Comparison of ENCODE assay signal across 25 cellular contexts in the genomic region with DNA sequence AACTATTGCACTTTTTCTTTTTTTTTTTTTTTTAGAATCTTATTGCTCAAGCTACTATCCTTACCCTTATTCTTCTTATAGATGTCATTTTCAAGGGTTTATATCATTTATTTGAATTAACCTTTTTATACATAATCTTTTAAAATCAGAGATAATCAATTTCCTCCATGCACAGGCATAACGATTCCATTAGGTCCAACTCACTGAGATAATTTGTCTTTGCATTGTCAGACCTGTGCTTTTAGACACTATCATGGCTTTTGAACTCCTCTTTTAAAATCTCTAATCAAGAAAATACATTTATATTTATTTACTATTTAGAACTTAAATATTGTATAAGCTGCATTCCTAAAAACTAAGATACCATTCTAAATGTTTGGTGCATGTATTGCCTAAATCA.
"Had no signal": no experiment of that assay in that cellular context is flagged by ENCODE, and none has a peak within 500 bp of the region (broad histone marks: within the 10 kb centered on the region; RNA-seq: fewer than 3 reads in every experiment).

No MANE protein-coding gene starts in this region.

- H3K9me3 ChIP-seq: stomach, suprapubic skin, thoracic aorta, thyroid gland, tibial artery, tibial nerve, transverse colon, upper lobe of left lung, upper lobe of right lung, uterus, vagina had no signal

- ATAC-seq: stimulated activated effector memory CD8-positive, alpha-beta T cell treated with anti-CD3 and anti-CD28 coated beads, Interleukin-12 subunit alpha, Interleukin-12 subunit beta, amount 100 ng/mL, for 72 hours; stimulated activated memory B cell treated with anti-CD40 and anti-IgM and Interleukin-4, amounts not matched to agents 10 μg/mL and 1 μg/mL and 100 μg/mL, for 72 hours; stimulated activated naive B cell treated with anti-CD40 and anti-IgM and Interleukin-4, amounts not matched to agents 10 μg/mL and 1 μg/mL and 100 μg/mL, for 72 hours; stimulated activated naive CD8-positive, alpha-beta T cell treated with anti-CD3 and anti-CD28 coated beads, Interleukin-15, amount 100 ng/mL, for 72 hours; stimulated activated naive CD8-positive, alpha-beta T cell treated with anti-CD3 and anti-CD28 coated beads, Interleukin-15, Interleukin-2, amounts not matched to agents 100 U/mL and 50 U/mL, for 24 hours; upper lobe of right lung had no signal

- H3K27me3 ChIP-seq: stomach, suprapubic skin, thyroid gland, tibial artery, tibial nerve, transverse colon, upper lobe of left lung, upper lobe of right lung, uterus, vagina had no signal

- H3K4me3 ChIP-seq: stomach, suprapubic skin, thoracic aorta, thyroid gland, tibial artery, tibial nerve, transverse colon, upper lobe of left lung, upper lobe of right lung, uterus, vagina had no signal

- H3K36me3 ChIP-seq: stomach, suprapubic skin, thoracic aorta, thyroid gland, tibial artery, tibial nerve, transverse colon, upper lobe of left lung, upper lobe of right lung, uterus, vagina had no signal

- DNase-seq: stimulated activated CD4-positive, alpha-beta T cell treated with anti-CD3 and anti-CD28 coated beads, Interleukin-2, amount 100 ng/mL, for 48 hours; stimulated activated CD4-positive, alpha-beta T cell treated with anti-CD3 and anti-CD28 coated beads, Interleukin-4, amount 100 ng/mL, for 1 hour; stimulated activated CD4-positive, alpha-beta T cell treated with anti-CD3 and anti-CD28 coated beads, Interleukin-4, amount 100 ng/mL, for 24 hours; stimulated activated CD4-positive, alpha-beta T cell treated with anti-CD3 and anti-CD28 coated beads, Interleukin-4, amount 100 ng/mL, for 4 hours; stimulated activated CD8-positive, alpha-beta memory T cell treated with anti-CD3 and anti-CD28 coated beads, Interleukin-4, amount 100 ng/mL, for 48 hours; stimulated activated naive B cell treated with anti-CD40 and anti-IgM and Interleukin-4, amounts not matched to agents 10 μg/mL and 1 μg/mL and 100 μg/mL, for 72 hours; stimulated activated naive CD4-positive, alpha-beta T cell; stimulated activated naive CD4-positive, alpha-beta T cell treated with Interleukin-2 at 50 U/mL for 16 hours; stimulated activated naive CD8-positive, alpha-beta T cell treated with anti-CD3 and anti-CD28 coated beads, Interleukin-15, amount 100 ng/mL, for 72 hours; stimulated activated naive CD8-positive, alpha-beta T cell treated with anti-CD3 and anti-CD28 coated beads, Interleukin-15, Interleukin-2, amounts not matched to agents 100 U/mL and 50 U/mL, for 24 hours; stomach; substantia nigra; thyroid gland; tibial artery; transverse colon; trophoblast cell; upper lobe of left lung; upper lobe of right lung; uterus had no signal

- H3K27ac ChIP-seq: stomach, suprapubic skin, thoracic aorta, thyroid gland, tibial artery, tibial nerve, transverse colon, upper lobe of left lung, upper lobe of right lung, uterus, vagina had no signal

- H3K4me1 ChIP-seq: stomach, suprapubic skin, tibial artery, tibial nerve, transverse colon, upper lobe of left lung, upper lobe of right lung, uterus, vagina had no signal
